In the genomic region with DNA sequence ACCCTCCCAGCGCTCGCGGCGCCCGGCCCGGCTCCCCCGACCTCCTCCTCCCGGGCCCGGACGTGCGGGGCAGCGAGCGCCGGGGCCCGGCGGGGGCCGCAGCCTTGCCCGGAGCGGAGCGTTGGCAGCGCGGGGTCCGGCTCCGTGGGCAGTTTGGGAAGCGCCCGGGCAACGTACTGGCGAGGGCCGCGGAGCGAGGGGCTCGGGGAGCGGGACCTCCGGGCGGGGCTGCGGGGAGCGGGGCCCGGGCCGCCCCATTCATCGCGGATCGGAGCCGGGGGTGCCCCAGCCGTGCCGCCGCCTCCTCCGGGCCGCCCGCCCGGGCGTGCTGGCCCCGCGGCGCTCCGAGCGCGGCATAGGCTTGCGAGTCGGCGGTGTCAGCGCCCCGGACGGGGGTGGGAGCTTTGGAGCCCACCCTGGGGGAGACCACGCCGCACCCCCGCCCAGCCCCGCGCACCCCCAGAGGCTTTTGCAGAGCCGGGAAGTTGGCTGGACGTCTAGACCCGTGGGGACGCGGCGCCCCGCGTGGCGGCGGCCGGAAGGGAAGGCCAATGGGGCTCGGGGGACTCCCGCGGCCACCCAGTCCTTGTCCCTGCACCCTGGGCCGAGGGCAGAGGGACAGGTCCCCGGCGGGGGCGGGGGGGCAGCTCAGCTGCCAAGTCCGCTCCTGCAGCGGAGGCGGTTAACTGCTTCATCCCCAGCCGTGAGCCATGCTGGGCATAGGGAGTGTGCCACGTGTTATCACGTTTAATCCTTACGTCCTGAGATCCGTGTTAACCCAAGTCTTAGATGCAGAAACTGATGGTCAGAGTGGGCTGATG, we compare ENCODE assay signal across 9 cellular contexts. TPM values are rescaled to one million over a fixed set of nuclear protein-coding genes. Genes with fewer than 3 reads are reported as not detected.
DNase-seq lines count a peak whose midpoint lies in the region; ATAC-seq and TF ChIP-seq lines count a peak whose summit lies in the region.
"Had no signal": no experiment of that assay in that cellular context is flagged by ENCODE, and none has a peak within 500 bp of the region (broad histone marks: within the 10 kb centered on the region; RNA-seq: fewer than 3 reads in every experiment).

No MANE protein-coding gene starts in this region.

- H3K4ac ChIP-seq in neuronal stem cell (ENCODE audit: low read length): no peak overlapping the region

- peaks cover 25 to 35% (median 32%) of the 10 kb centered on the region in 3 donors for H3K27me3 Mint-ChIP-seq in CD14-positive monocyte (ENCODE audit: low read depth in 3 of 3)

- peaks cover 0 to 2% of the 10 kb centered on the region in 2 donors for H3K36me3 Mint-ChIP-seq in CD14-positive monocyte

- DNase-seq in CD14-positive monocyte (ENCODE audit: low spot score) (peak; percentile 46), NT2/D1 (ENCODE audit: low read depth, low spot score) (no peak), fibroblast of peridontal ligament (ENCODE audit: extremely low read depth) (peak; percentile 58), neuronal stem cell (ENCODE audit: low spot score) (no peak), NCI-H2196 (lab: John Stamatoyannopoulos, UW; ENCODE audit: unreplicated experiment) (no peak), NCI-H524 treated with DMSO at 0.1 percent for 48 hours (lab: John Stamatoyannopoulos, UW) (no peak), putamen (ENCODE audit: low spot score) (no peak)

- intact Hi-C loops in CD14-positive monocyte (cut with micrococcal nuclease): no loop called here

- peak; percentile 41 for TF ChIP-seq CTCF in CD14-positive monocyte (IDR thresholded peaks at IDR 0.05)

- H3K9me3 ChIP-seq in NT2/D1 (ENCODE audit: insufficient read depth, low read length) (no peaks in the 10 kb centered on the region), neuronal stem cell (replicated peaks in 1 of 2; ENCODE audit: control insufficient read depth in 2 of 2, insufficient read depth in 1 of 2, low read depth in 1 of 2, low read length in 2 of 2) (peaks cover 0 to 15% of the 10 kb centered on the region in 2 donors)

- peaks cover 2% of the 10 kb centered on the region for H3K36me3 ChIP-seq in NT2/D1 (ENCODE audit: insufficient read depth, insufficient read length, low read length)
- peaks cover 0 to 3% of the 10 kb centered on the region in 2 donors for H3K36me3 ChIP-seq in neuronal stem cell (replicated peaks in 1 of 2; ENCODE audit: control insufficient read depth in 2 of 2, insufficient read depth in 2 of 2, low read length in 2 of 2)

- H3K27ac Mint-ChIP-seq in CD14-positive monocyte: no peak overlapping the region

- peak overlapping the region; percentile 48 for H3K4me3 ChIP-seq in NT2/D1 (ENCODE audit: insufficient read length, low read depth)
- peak overlapping the region in 1 of 2 donors; percentile 74 for H3K4me3 ChIP-seq in neuronal stem cell (ENCODE audit: low read length in 2 of 2)

- no peak overlapping the region for H2BK15ac ChIP-seq in neuronal stem cell (ENCODE audit: low read length)

- H4K8ac ChIP-seq in neuronal stem cell (ENCODE audit: low read depth, low read length): no peak overlapping the region

- peak overlapping the region; percentile 83 for H3K23ac ChIP-seq in neuronal stem cell (ENCODE audit: low read depth, low read length, poor library complexity)

- H3K14ac ChIP-seq in neuronal stem cell (ENCODE audit: low read length): peak overlapping the region; percentile 14

- H3K4me1 ChIP-seq in NT2/D1 (ENCODE audit: insufficient read depth, insufficient read length): peaks cover 32% of the 10 kb centered on the region
- H3K4me1 ChIP-seq in neuronal stem cell (ENCODE audit: control insufficient read depth in 2 of 2, insufficient read depth in 1 of 2, low read depth in 1 of 2, low read length in 2 of 2): peaks cover 0 to 8% of the 10 kb centered on the region in 2 donors

- H2BK120ac ChIP-seq in neuronal stem cell (ENCODE audit: low read depth, low read length): peak overlapping the region; percentile 56

- no peak overlapping the region for H2AFZ ChIP-seq in neuronal stem cell (ENCODE audit: low read length)

- no peak overlapping the region for H3K27ac ChIP-seq in neuronal stem cell (replicated peaks; ENCODE audit: low read length)
- H3K27ac ChIP-seq: epithelial cell of prostate had no signal

- no peak overlapping the region for H2BK12ac ChIP-seq in neuronal stem cell (ENCODE audit: low read length)

- peaks cover 0 to 14% (median 3%) of the 10 kb centered on the region in 7 donors for H3K9me3 Mint-ChIP-seq in CD14-positive monocyte

- H2BK5ac ChIP-seq in neuronal stem cell (ENCODE audit: low read length): peak overlapping the region; percentile 10

- H3K4me3 Mint-ChIP-seq in CD14-positive monocyte: peak overlapping the region in 1 of 2 donors; percentile 82

- H3K79me1 ChIP-seq in neuronal stem cell (ENCODE audit: low read depth, low read length): no peaks in the 10 kb centered on the region

- H2AK5ac ChIP-seq in neuronal stem cell (ENCODE audit: low read depth, low read length): no peak overlapping the region

- no peak overlapping the region for H4K91ac ChIP-seq in neuronal stem cell (ENCODE audit: low read depth, low read length, poor library complexity)

- peak overlapping the region; percentile 94 for H3K4me2 ChIP-seq in neuronal stem cell (ENCODE audit: insufficient read depth, low read length, poor library complexity, severe bottlenecking)

- ATAC-seq in HG02763 (IDR thresholded peaks at IDR 0.05; ENCODE audit: unreplicated experiment): no peak

- H3K9ac ChIP-seq in NT2/D1 (ENCODE audit: insufficient read length, low read depth) (peak overlapping the region; percentile 72), neuronal stem cell (ENCODE audit: low read depth, low read length, poor library complexity) (no peak overlapping the region)

- peaks cover 9% of the 10 kb centered on the region for H3K4me1 Mint-ChIP-seq in CD14-positive monocyte

- H3K18ac ChIP-seq in neuronal stem cell (ENCODE audit: low read length): peak overlapping the region; percentile 42

- H3K27me3 ChIP-seq in NT2/D1 (ENCODE audit: insufficient read depth, insufficient read length): peaks cover 56% of the 10 kb centered on the region
- H3K27me3 ChIP-seq in neuronal stem cell (ENCODE audit: control insufficient read depth in 3 of 3, insufficient read depth in 3 of 3, low read depth in 1 of 3, low read length in 3 of 3): peaks cover 14 to 87% (median 50%) of the 10 kb centered on the region in 3 experiments

- no CpG with 5 or more reads among the region's 94 CpGs for WGBS in neuronal stem cell (ENCODE audit: extremely low coverage in 2 of 2, insufficient read length in 2 of 2, insufficient replicate concordance in 1 of 2), 2 donors

RNA-seq across cellular contexts. Expression of a gene that starts 0.9 kb away (rescaled TPM):
- polyA plus RNA-seq in CD14-positive monocyte: under 1 TPM; 0.02 to 0.10 TPM
- polyA plus RNA-seq in neuronal stem cell (2013, experiment 1 of 2): 0.26 TPM
- polyA plus RNA-seq in neuronal stem cell (2013, experiment 2 of 2): 0.29 TPM

Comparison
In these comparisons a context has a peak if more than half of its experiments do, and no peak if none do; other contexts are left out.
1. DNase-seq: peak in CD14-positive monocyte (single experiment) and fibroblast of peridontal ligament (single experiment); none in NT2/D1 (single experiment), neuronal stem cell (single experiment), NCI-H2196 (single experiment), NCI-H524 treated with DMSO at 0.1 percent for 48 hours (single experiment) and putamen (single experiment).